ENCODE assay signal across 1 cellular context in genomic region chr22:20966883-20967696, GRCh38.
TF ChIP-seq lines count a peak whose summit lies in the region.

TSS of gene AIFM3 (plus strand) at chr22:20967255. CDS start at chr22:20967945, 690 bp downstream.

TF ChIP-seq in HepG2, 621 proteins besides CTCF, POLR2A, EP300 and RAD21 (continued from another document):
- no peak for TF ChIP-seq ZNF616 (CRISPR knock-in tag; IDR thresholded peaks at IDR 0.05; ENCODE audit: low read depth)
- no peak for TF ChIP-seq ZKSCAN8 (CRISPR knock-in tag; IDR thresholded peaks at IDR 0.05; ENCODE audit: borderline replicate concordance)
- TF ChIP-seq ZBTB7B (CRISPR knock-in tag; IDR thresholded peaks at IDR 0.05): 0 out of 2 replicates have a peak, but pooled peaks have one; percentile 48
- TF ChIP-seq KLF15 (CRISPR knock-in tag; IDR thresholded peaks at IDR 0.05; ENCODE audit: borderline replicate concordance): no peak
- TF ChIP-seq GFI1 (CRISPR knock-in tag; IDR thresholded peaks at IDR 0.05; ENCODE audit: borderline replicate concordance): no peak
- no peak for TF ChIP-seq ZNF660 (CRISPR knock-in tag; IDR thresholded peaks at IDR 0.05; ENCODE audit: borderline replicate concordance, low read depth)
- TF ChIP-seq ZNF138 (CRISPR knock-in tag; IDR thresholded peaks at IDR 0.05; ENCODE audit: low read depth): no peak
- 0 out of 2 replicates have a peak, but pooled peaks have one; percentile 3 for TF ChIP-seq SAP130 (CRISPR knock-in tag; IDR thresholded peaks at IDR 0.05; ENCODE audit: low read depth)
- no peak for TF ChIP-seq MTA1 (CRISPR knock-in tag; IDR thresholded peaks at IDR 0.05; ENCODE audit: borderline replicate concordance)
- no peak for TF ChIP-seq NR0B2 (CRISPR knock-in tag; IDR thresholded peaks at IDR 0.05)
- peak; percentile 37; the same call in 1 of the 2 replicates for TF ChIP-seq ESRRA (CRISPR knock-in tag; IDR thresholded peaks at IDR 0.05; ENCODE audit: low read depth)
- peak; percentile 7; the same call in 1 of the 2 replicates for TF ChIP-seq MED1 (CRISPR knock-in tag; IDR thresholded peaks at IDR 0.05)
- no peak for TF ChIP-seq HMGA1 (CRISPR knock-in tag; conservative IDR thresholded peaks at IDR 0.05)
- no peak for TF ChIP-seq ZNF253 (CRISPR knock-in tag; IDR thresholded peaks at IDR 0.05; ENCODE audit: borderline replicate concordance)
- TF ChIP-seq HNRNPL (IDR thresholded peaks at IDR 0.05; ENCODE audit: low read depth, low read length): peak; percentile 75
- TF ChIP-seq MLX (CRISPR knock-in tag; IDR thresholded peaks at IDR 0.05): no peak
- 0 out of 2 replicates have a peak, but pooled peaks have one; percentile 1 for TF ChIP-seq UBTF (CRISPR knock-in tag; IDR thresholded peaks at IDR 0.05)
- TF ChIP-seq NR2F6 (IDR thresholded peaks at IDR 0.05): peak; percentile 4; the same call in 1 of the 2 replicates
- no peak for TF ChIP-seq NR2F6 (CRISPR knock-in tag; IDR thresholded peaks at IDR 0.05)
- TF ChIP-seq ZBTB26 (CRISPR knock-in tag; IDR thresholded peaks at IDR 0.05; ENCODE audit: borderline replicate concordance): no peak
- no peak for TF ChIP-seq ZNF891 (CRISPR knock-in tag; IDR thresholded peaks at IDR 0.05)
- TF ChIP-seq PAX8 (CRISPR knock-in tag; IDR thresholded peaks at IDR 0.05; ENCODE audit: borderline replicate concordance): no peak
